Comparison of ENCODE assay signal across 12 cellular contexts in the genomic region with DNA sequence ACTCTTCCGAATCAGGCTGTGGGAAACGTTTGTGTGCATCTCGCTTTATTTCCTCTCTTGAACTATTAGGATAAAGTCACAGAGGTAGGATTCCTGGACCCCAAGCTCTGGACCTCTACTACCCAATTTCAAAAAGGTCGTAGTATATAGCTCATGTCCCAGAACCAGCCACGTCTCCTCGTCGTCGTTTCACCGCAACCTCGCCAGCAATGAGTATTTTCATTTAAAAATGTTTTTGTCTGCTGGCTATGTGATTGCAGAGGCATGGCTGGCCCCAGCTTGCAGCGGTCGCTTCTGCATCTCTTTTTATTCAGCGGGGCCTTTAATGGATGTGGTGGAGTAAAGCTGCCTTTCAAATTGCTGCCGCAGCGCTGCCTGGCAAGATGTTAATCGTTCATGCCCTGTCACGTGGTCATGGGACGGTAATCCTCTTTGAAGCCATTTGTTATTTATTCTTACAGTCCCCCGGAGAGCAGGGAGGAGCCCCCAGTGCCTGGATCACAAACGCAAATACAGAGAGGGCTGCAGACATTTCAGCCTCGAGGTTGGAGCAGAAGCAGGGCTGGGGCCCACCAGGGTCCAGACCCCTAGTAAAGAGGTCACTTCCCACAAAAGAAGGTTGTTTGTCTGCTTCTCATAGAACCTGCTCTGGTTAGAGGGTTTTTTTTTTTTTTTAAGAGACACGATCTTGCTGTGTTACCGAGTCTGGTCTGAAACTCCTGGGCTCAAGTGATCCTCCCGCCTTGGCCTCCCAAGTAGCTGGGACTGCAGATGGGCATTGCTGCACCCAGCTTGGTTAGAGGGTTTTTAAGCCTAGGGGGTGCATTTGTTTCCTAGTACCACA.
A peak's percentile ranks its signal among the peaks of the same experiment; 100 is the strongest.
DNase-seq lines count a peak whose midpoint lies in the region; ATAC-seq and TF ChIP-seq lines count a peak whose summit lies in the region.
"Had no signal": no experiment of that assay in that cellular context is flagged by ENCODE, and none has a peak within 500 bp of the region (broad histone marks: within the 10 kb centered on the region; RNA-seq: fewer than 3 reads in every experiment).

No MANE protein-coding gene starts in this region.

- peaks cover 21 to 48% of the 10 kb centered on the region in 2 donors for H3K4me1 Mint-ChIP-seq in effector memory CD8-positive, alpha-beta T cell (ENCODE audit: low read depth in 2 of 2)

- no peak overlapping the region for H3K4me3 ChIP-seq in HEK293 (ENCODE audit: low read depth, low read length)

- DNase-seq in NCI-H345 treated with DMSO at 0.1 percent for 48 hours (lab: John Stamatoyannopoulos, UW; ENCODE audit: unreplicated experiment) (peak; percentile 83), posterior cingulate gyrus (peak in 6 of 10 donors; percentile 6 to 75 (median 36)), NK-92 (lab: John Stamatoyannopoulos, UW; ENCODE audit: unreplicated experiment) (no peak)
- DNase-seq in effector memory CD8-positive, alpha-beta T cell, result no peak
- DNase-seq in activated naive CD4-positive, alpha-beta T cell treated with Interleukin-2 at 50 U/mL for 16 hours, result no peak
- no peak for DNase-seq in activated CD4-positive, alpha-beta T cell treated with anti-CD3 and anti-CD28 coated beads for 4 hours
- DNase-seq: activated B cell treated with CpG ODN at 0.5 μM for 24 hours; PC-3; stimulated activated CD4-positive, alpha-beta T cell treated with anti-CD3 and anti-CD28 coated beads, Interleukin-12 subunit alpha, Interleukin-12 subunit beta, amount 100 ng/mL, for 4 hours had no signal

- CTCF ChIA-PET in HEK293 (lab: Yijun Ruan, JAX), result no interaction called here

- TF ChIP-seq CTCF in HEK293 (tag by site-specific recombination; IDR thresholded peaks at IDR 0.05), result no peak

- H3K36me3 Mint-ChIP-seq in effector memory CD8-positive, alpha-beta T cell (ENCODE audit: insufficient read depth), result peaks cover 23% of the 10 kb centered on the region
- H3K36me3 Mint-ChIP-seq: activated naive CD8-positive, alpha-beta T cell had no signal

- H3K4me3 Mint-ChIP-seq in effector memory CD8-positive, alpha-beta T cell, result no peak overlapping the region
- H3K4me3 Mint-ChIP-seq: activated B cell treated with CpG ODN at 0.5 μM for 24 hours; activated naive CD8-positive, alpha-beta T cell had no signal

- H3K9me3 ChIP-seq in HEK293 (ENCODE audit: control insufficient read depth, insufficient read depth, low read depth, low read length), result no peaks in the 10 kb centered on the region

- peaks cover 10% of the 10 kb centered on the region for H3K4me1 ChIP-seq in HEK293 (ENCODE audit: control insufficient read depth, insufficient read depth, low read length)

- H3K27ac Mint-ChIP-seq in effector memory CD8-positive, alpha-beta T cell, result peak overlapping the region; percentile 32 to 46
- H3K27ac Mint-ChIP-seq: activated B cell treated with CpG ODN at 0.5 μM for 24 hours; activated naive CD8-positive, alpha-beta T cell had no signal

- H3K9me3 Mint-ChIP-seq in effector memory CD8-positive, alpha-beta T cell, result no peaks in the 10 kb centered on the region
- H3K9me3 Mint-ChIP-seq: activated B cell treated with CpG ODN at 0.5 μM for 24 hours had no signal

- no peaks in the 10 kb centered on the region for H3K36me3 ChIP-seq in HEK293 (ENCODE audit: control insufficient read depth in 2 of 2, insufficient read depth in 1 of 2, low read length in 2 of 2)

- H3K27ac ChIP-seq in HEK293 (ENCODE audit: extremely low read depth, low read depth, low read length), result no peak overlapping the region

- no peaks in the 10 kb centered on the region for H3K27me3 Mint-ChIP-seq in effector memory CD8-positive, alpha-beta T cell
- H3K27me3 Mint-ChIP-seq: activated B cell treated with CpG ODN at 0.5 μM for 24 hours; activated naive CD8-positive, alpha-beta T cell had no signal

- no peak for ATAC-seq in effector memory CD8-positive, alpha-beta T cell (replicated peaks)
- no peak for ATAC-seq in GM21526 (IDR thresholded peaks at IDR 0.05; ENCODE audit: low FRiP score, unreplicated experiment)
- ATAC-seq: PC-3 had no signal

- POLR2A ChIA-PET in HEK293 (lab: Yijun Ruan, JAX), result interaction anchor here (1.4 kb wide), 1 partner anchor 13 kb away, joined by 3 read pairs; no protein-coding TSS in a partner anchor

- intact Hi-C loops in posterior cingulate gyrus (cut with DNase I), result no loop called here

TF ChIP-seq in HEK293, 187 proteins besides CTCF, POLR2A, EP300 and RAD21 (continues in another document):
- no peak for TF ChIP-seq ZBTB21 (tag by site-specific recombination; IDR thresholded peaks at IDR 0.05)
- peak; percentile 60; the same call in 1 of the 2 replicates for TF ChIP-seq ZNF692 (tag by site-specific recombination; IDR thresholded peaks at IDR 0.05)
- TF ChIP-seq ZNF223 (tag by site-specific recombination; IDR thresholded peaks at IDR 0.05), result no peak
- TF ChIP-seq TCF7L2 (IDR thresholded peaks at IDR 0.05; ENCODE audit: borderline replicate concordance, low read depth, low read length), result peak; percentile 94
- TF ChIP-seq GLIS1 (tag by site-specific recombination; IDR thresholded peaks at IDR 0.05), result peak; percentile 65
- TF ChIP-seq, protein P1, sequence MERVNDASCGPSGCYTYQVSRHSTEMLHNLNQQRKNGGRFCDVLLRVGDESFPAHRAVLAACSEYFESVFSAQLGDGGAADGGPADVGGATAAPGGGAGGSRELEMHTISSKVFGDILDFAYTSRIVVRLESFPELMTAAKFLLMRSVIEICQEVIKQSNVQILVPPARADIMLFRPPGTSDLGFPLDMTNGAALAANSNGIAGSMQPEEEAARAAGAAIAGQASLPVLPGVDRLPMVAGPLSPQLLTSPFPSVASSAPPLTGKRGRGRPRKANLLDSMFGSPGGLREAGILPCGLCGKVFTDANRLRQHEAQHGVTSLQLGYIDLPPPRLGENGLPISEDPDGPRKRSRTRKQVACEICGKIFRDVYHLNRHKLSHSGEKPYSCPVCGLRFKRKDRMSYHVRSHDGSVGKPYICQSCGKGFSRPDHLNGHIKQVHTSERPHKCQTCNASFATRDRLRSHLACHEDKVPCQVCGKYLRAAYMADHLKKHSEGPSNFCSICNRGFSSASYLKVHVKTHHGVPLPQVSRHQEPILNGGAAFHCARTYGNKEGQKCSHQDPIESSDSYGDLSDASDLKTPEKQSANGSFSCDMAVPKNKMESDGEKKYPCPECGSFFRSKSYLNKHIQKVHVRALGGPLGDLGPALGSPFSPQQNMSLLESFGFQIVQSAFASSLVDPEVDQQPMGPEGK (tag by site-specific recombination; IDR thresholded peaks at IDR 0.05), result peak; percentile 52; the same call in 1 of the 2 replicates
- no peak for TF ChIP-seq ZNF677 (tag by site-specific recombination; IDR thresholded peaks at IDR 0.05)
- no peak for TF ChIP-seq ZNF777 (tag by site-specific recombination; IDR thresholded peaks at IDR 0.05; ENCODE audit: borderline replicate concordance)
- peak; percentile 45; the same call in 1 of the 2 replicates for TF ChIP-seq ZIC2 (tag by site-specific recombination; IDR thresholded peaks at IDR 0.05)
- no peak for TF ChIP-seq SCRT1 (tag by site-specific recombination; IDR thresholded peaks at IDR 0.05; ENCODE audit: borderline replicate concordance)
- no peak for TF ChIP-seq ZNF341 (tag by site-specific recombination; IDR thresholded peaks at IDR 0.05; ENCODE audit: low read depth)
- TF ChIP-seq KLF9 (tag by site-specific recombination; IDR thresholded peaks at IDR 0.05; ENCODE audit: low read depth), result no peak
- TF ChIP-seq ELK4 (IDR thresholded peaks at IDR 0.05; ENCODE audit: borderline replicate concordance, low read depth, low read length), result no peak
- no peak for TF ChIP-seq ATF2 (tag by site-specific recombination; IDR thresholded peaks at IDR 0.05; ENCODE audit: low read depth)
- TF ChIP-seq ZFP69B (tag by site-specific recombination; IDR thresholded peaks at IDR 0.05), result no peak; the same call in 1 of the 2 replicates

Comparison
In these comparisons a context has a peak if more than half of its experiments do, and no peak if none do; other contexts are left out.
1. DNase-seq: peak in NCI-H345 treated with DMSO at 0.1 percent for 48 hours (single experiment) and posterior cingulate gyrus (6 of 10); none in effector memory CD8-positive, alpha-beta T cell (0 of 3), NK-92 (single experiment), activated naive CD4-positive, alpha-beta T cell treated with Interleukin-2 at 50 U/mL for 16 hours (single experiment) and activated CD4-positive, alpha-beta T cell treated with anti-CD3 and anti-CD28 coated beads for 4 hours (0 of 2).